21 cellular contexts compared by ENCODE assay signal in the genomic region with DNA sequence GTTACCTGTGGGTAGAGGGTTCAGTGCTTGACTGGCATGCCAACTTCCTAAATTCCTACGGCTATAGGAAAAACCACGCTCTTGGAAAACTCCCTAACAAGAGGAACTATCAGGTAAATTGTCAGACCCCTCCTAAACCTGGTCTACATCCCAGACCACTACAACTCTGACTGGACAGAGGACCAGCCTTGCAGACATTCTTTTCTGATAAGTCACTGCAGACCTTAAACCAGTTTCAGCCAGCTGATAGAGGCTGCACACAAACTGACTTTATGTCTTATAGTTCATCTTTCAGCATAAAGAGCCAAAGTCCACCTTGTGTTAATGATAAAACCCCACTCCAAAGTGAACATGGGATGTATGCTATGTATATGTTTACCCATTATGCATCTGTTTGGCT.
"Had no signal": no experiment of that assay in that cellular context is flagged by ENCODE, and none has a peak within 500 bp of the region (broad histone marks: within the 10 kb centered on the region; RNA-seq: fewer than 3 reads in every experiment).

No MANE protein-coding gene starts in this region.

- H3K36me3 ChIP-seq: gastrocnemius medialis, lower lobe of right lung, sigmoid colon, suprapubic skin, upper lobe of left lung had no signal

- H3K9me3 Mint-ChIP-seq: activated CD8-positive, alpha-beta T cell treated with anti-CD3 and anti-CD28 coated beads for 36 hours; activated naive CD8-positive, alpha-beta T cell treated with anti-CD3 and anti-CD28 coated beads, Interleukin-2, amount 50 U/mL, for 24 hours; activated T-helper 1 cell treated with anti-CD3 and anti-CD28 coated beads, Interleukin-12 subunit alpha, Interleukin-12 subunit beta, Interleukin-2, Interleukin-4 antibody, amounts not matched to agents 30 ng/mL and 10 ng/mL and 1 ng/mL, durations not matched to agents 14 hours and 24 hours and 36 hours; naive thymus-derived CD8-positive, alpha-beta T cell; T-cell had no signal

- H3K27ac ChIP-seq: gastrocnemius medialis, lower lobe of right lung, psoas muscle, sigmoid colon, SK-N-MC, suprapubic skin, upper lobe of left lung, VCaP had no signal

- H3K4me1 ChIP-seq: gastrocnemius medialis, lower lobe of right lung, psoas muscle, sigmoid colon, upper lobe of left lung had no signal

- H3K9me3 ChIP-seq: gastrocnemius medialis, lower lobe of right lung, psoas muscle, sigmoid colon, suprapubic skin, upper lobe of left lung had no signal

- H3K27me3 ChIP-seq: gastrocnemius medialis, sigmoid colon, suprapubic skin, upper lobe of left lung had no signal

- ATAC-seq: activated CD4-positive, alpha-beta T cell treated with anti-CD3 and anti-CD28 coated beads for 36 hours; activated CD8-positive, alpha-beta T cell treated with anti-CD3 and anti-CD28 coated beads for 36 hours; activated naive CD8-positive, alpha-beta T cell treated with anti-CD3 and anti-CD28 coated beads, Interleukin-2, amount 50 U/mL, for 24 hours; gastrocnemius medialis; lower lobe of right lung; naive thymus-derived CD8-positive, alpha-beta T cell; psoas muscle; stimulated activated naive CD8-positive, alpha-beta T cell treated with anti-CD3 and anti-CD28 coated beads, Interleukin-15, Interleukin-2, amounts not matched to agents 100 U/mL and 50 U/mL, for 24 hours; T-cell had no signal

- H3K4me1 Mint-ChIP-seq: activated CD4-positive, alpha-beta T cell treated with anti-CD3 and anti-CD28 coated beads for 36 hours; activated naive CD8-positive, alpha-beta T cell treated with anti-CD3 and anti-CD28 coated beads, Interleukin-2, amount 50 U/mL, for 24 hours; naive thymus-derived CD8-positive, alpha-beta T cell; T-cell had no signal

- H3K4me3 ChIP-seq: gastrocnemius medialis, lower lobe of right lung, psoas muscle, sigmoid colon, SK-N-MC, suprapubic skin, upper lobe of left lung had no signal

- H3K36me3 Mint-ChIP-seq: brain; naive thymus-derived CD8-positive, alpha-beta T cell; T-cell had no signal

- H3K4me3 Mint-ChIP-seq: activated CD4-positive, alpha-beta T cell treated with anti-CD3 and anti-CD28 coated beads for 36 hours; activated CD8-positive, alpha-beta T cell treated with anti-CD3 and anti-CD28 coated beads for 36 hours; activated naive CD8-positive, alpha-beta T cell treated with anti-CD3 and anti-CD28 coated beads, Interleukin-2, amount 50 U/mL, for 24 hours; activated T-helper 1 cell treated with anti-CD3 and anti-CD28 coated beads, Interleukin-12 subunit alpha, Interleukin-12 subunit beta, Interleukin-2, Interleukin-4 antibody, amounts not matched to agents 30 ng/mL and 10 ng/mL and 1 ng/mL, durations not matched to agents 14 hours and 24 hours and 36 hours; brain; naive thymus-derived CD8-positive, alpha-beta T cell; T-cell had no signal

- DNase-seq: activated CD4-positive, alpha-beta T cell treated with anti-CD3 and anti-CD28 coated beads for 36 hours; activated CD8-positive, alpha-beta memory T cell treated with anti-CD3 and anti-CD28 coated beads, Interleukin-2, amount 50 U/mL, for 48 hours; activated CD8-positive, alpha-beta T cell treated with anti-CD3 and anti-CD28 coated beads for 36 hours; activated naive CD4-positive, alpha-beta T cell; activated naive CD8-positive, alpha-beta T cell treated with anti-CD3 and anti-CD28 coated beads, Interleukin-2, amount 50 U/mL, for 24 hours; gastrocnemius medialis; lower lobe of right lung; naive thymus-derived CD8-positive, alpha-beta T cell; occipital lobe; psoas muscle; sigmoid colon; stimulated activated CD4-positive, alpha-beta T cell treated with anti-CD3 and anti-CD28 coated beads, Interleukin-2, amount 100 ng/mL, for 48 hours; stimulated activated naive CD8-positive, alpha-beta T cell treated with anti-CD3 and anti-CD28 coated beads, Interleukin-15, Interleukin-2, amounts not matched to agents 100 U/mL and 50 U/mL, for 24 hours; T-cell; T1000; upper lobe of left lung had no signal

- H3K27me3 Mint-ChIP-seq: activated CD4-positive, alpha-beta T cell treated with anti-CD3 and anti-CD28 coated beads for 36 hours; activated CD8-positive, alpha-beta T cell treated with anti-CD3 and anti-CD28 coated beads for 36 hours; activated naive CD8-positive, alpha-beta T cell treated with anti-CD3 and anti-CD28 coated beads, Interleukin-2, amount 50 U/mL, for 24 hours; brain; naive thymus-derived CD8-positive, alpha-beta T cell; T-cell had no signal

- H3K27ac Mint-ChIP-seq: activated CD4-positive, alpha-beta T cell treated with anti-CD3 and anti-CD28 coated beads for 36 hours; activated CD8-positive, alpha-beta T cell treated with anti-CD3 and anti-CD28 coated beads for 36 hours; activated naive CD8-positive, alpha-beta T cell treated with anti-CD3 and anti-CD28 coated beads, Interleukin-2, amount 50 U/mL, for 24 hours; activated T-helper 1 cell treated with anti-CD3 and anti-CD28 coated beads, Interleukin-12 subunit alpha, Interleukin-12 subunit beta, Interleukin-2, Interleukin-4 antibody, amounts not matched to agents 30 ng/mL and 10 ng/mL and 1 ng/mL, durations not matched to agents 14 hours and 24 hours and 36 hours; naive thymus-derived CD8-positive, alpha-beta T cell; T-cell had no signal
